In genomic region chr11:14041040-14041439, GRCh38 we compare ENCODE assay signal across 12 cellular contexts.
DNase-seq lines count a peak whose midpoint lies in the region; ATAC-seq, FAIRE-seq and TF ChIP-seq lines count a peak whose summit lies in the region.
"Had no signal": no experiment of that assay in that cellular context is flagged by ENCODE, and none has a peak within 500 bp of the region (broad histone marks: within the 10 kb centered on the region; RNA-seq: fewer than 3 reads in every experiment).

No MANE protein-coding gene starts in this region.

- H3K9ac ChIP-seq in mesendoderm (ENCODE audit: low read length): no peak overlapping the region

- H3K27me3 ChIP-seq in mesendoderm (ENCODE audit: insufficient read depth, low read length, poor library complexity): no peaks in the 10 kb centered on the region
- H3K27me3 ChIP-seq: ascending aorta, esophagus squamous epithelium, right atrium auricular region had no signal

- H2BK15ac ChIP-seq in mesendoderm (replicated peaks; ENCODE audit: low read depth): no peak overlapping the region

- no peak overlapping the region for H3K4me2 ChIP-seq in mesendoderm (ENCODE audit: low read length)

- H4K8ac ChIP-seq in mesendoderm (ENCODE audit: low read depth, low read length): no peak overlapping the region

- DNase-seq in D721Med (ENCODE audit: insufficient read length, low spot score): no peak
- peak; percentile 4 for DNase-seq in Jurkat, Clone E6-1 (ENCODE audit: low read depth, low spot score)
- no peak for DNase-seq in astrocyte of the spinal cord (ENCODE audit: low read depth, low spot score)
- peak; percentile 65 for DNase-seq in mesendoderm
- DNase-seq in germinal center (ENCODE audit: low spot score): no peak
- DNase-seq in T-helper 1 cell: no peak
- DNase-seq in stimulated activated CD4-positive, alpha-beta T cell treated with anti-CD3 and anti-CD28 coated beads, Interleukin-4, amount 100 ng/mL, for 1 hour: no peak
- DNase-seq: esophagus squamous epithelium had no signal

- H2BK120ac ChIP-seq in mesendoderm (ENCODE audit: low read depth, low read length): no peak overlapping the region

- H3K4ac ChIP-seq in mesendoderm (ENCODE audit: low read depth, low read length): no peak overlapping the region

- H3K56ac ChIP-seq in mesendoderm (ENCODE audit: low read length): no peak overlapping the region

- H3K79me2 ChIP-seq in mesendoderm (ENCODE audit: control insufficient read depth, insufficient read depth, low read length): no peaks in the 10 kb centered on the region

- no peaks in the 10 kb centered on the region for H3K36me3 ChIP-seq in mesendoderm (ENCODE audit: control insufficient read depth, insufficient read depth, low read length)
- H3K36me3 ChIP-seq: ascending aorta, esophagus squamous epithelium, right atrium auricular region had no signal

- H3K23ac ChIP-seq in mesendoderm (ENCODE audit: low read length): no peak overlapping the region

- no peak overlapping the region for H2BK5ac ChIP-seq in mesendoderm (ENCODE audit: low read length)

- no peaks in the 10 kb centered on the region for H3K79me1 ChIP-seq in mesendoderm (ENCODE audit: low read length)

- in situ Hi-C loops in astrocyte of the spinal cord (cut with HindIII; ENCODE audit: low sequenced_read_pairs): no loop called here

- no peak overlapping the region for H3K4me3 ChIP-seq in Jurkat, Clone E6-1 (ENCODE audit: low read length)
- H3K4me3 ChIP-seq in astrocyte of the spinal cord (ENCODE audit: low read depth, low read length): no peak overlapping the region
- H3K4me3 ChIP-seq in mesendoderm (ENCODE audit: low read length): no peak overlapping the region
- H3K4me3 ChIP-seq: ascending aorta, esophagus squamous epithelium, lung, right atrium auricular region had no signal

- TF ChIP-seq CTCF in D721Med (IDR thresholded peaks at IDR 0.05; ENCODE audit: insufficient read depth, missing control alignments) (peak; percentile 43), astrocyte of the spinal cord (IDR thresholded peaks at IDR 0.05; ENCODE audit: low read depth, low read length) (peak; percentile 17)

- no peak overlapping the region for H3K27ac ChIP-seq in mesendoderm (ENCODE audit: low read depth, low read length)
- H3K27ac ChIP-seq: ascending aorta, esophagus squamous epithelium, right atrium auricular region had no signal

- no peak for FAIRE-seq in D721Med (lab: Jason Lieb, UNC)

- no CpG with 5 or more reads among the region's 4 CpGs for WGBS in mesendoderm (ENCODE audit: extremely low coverage, insufficient coverage, low lambda C conversion rate)

- no peak overlapping the region for H3K18ac ChIP-seq in mesendoderm (ENCODE audit: low read length)

- H2AK5ac ChIP-seq in mesendoderm (ENCODE audit: low read length): no peak overlapping the region

- no peak for ATAC-seq in GM19452 (IDR thresholded peaks at IDR 0.05; ENCODE audit: unreplicated experiment)

- H4K5ac ChIP-seq in mesendoderm (ENCODE audit: low read length): no peak overlapping the region

- no peaks in the 10 kb centered on the region for H3K4me1 ChIP-seq in mesendoderm (ENCODE audit: control insufficient read depth, low read depth, low read length)
- H3K4me1 ChIP-seq: right atrium auricular region had no signal

Comparison
In these comparisons a context has a peak if more than half of its experiments do, and no peak if none do; other contexts are left out.
1. DNase-seq: peak in Jurkat, Clone E6-1 (single experiment) and mesendoderm (single experiment); none in D721Med (single experiment), astrocyte of the spinal cord (single experiment), germinal center (single experiment), T-helper 1 cell (0 of 5) and stimulated activated CD4-positive, alpha-beta T cell treated with anti-CD3 and anti-CD28 coated beads, Interleukin-4, amount 100 ng/mL, for 1 hour (single experiment).